ENCODE assay signal across 1 cellular context in genomic region chr21:37450385-37451044, GRCh38.
TF ChIP-seq lines count a peak whose summit lies in the region.

No MANE protein-coding gene starts in this region.

TF ChIP-seq in K562, 482 proteins besides CTCF, POLR2A, EP300 and RAD21 (continued from another document and continues in another):
- TF ChIP-seq ZNF592 (IDR thresholded peaks at IDR 0.05) (peak; percentile 87), MGA (IDR thresholded peaks at IDR 0.05) (peak; percentile 83), FOSL1 (tag; conservative IDR thresholded peaks at IDR 0.05) (peak; percentile 68), MAFG (tag; conservative IDR thresholded peaks at IDR 0.05) (peak; percentile 83), ZFP36 (IDR thresholded peaks at IDR 0.05; ENCODE audit: low read depth, low read length, partially characterized antibody) (no peak), MBD1 (CRISPR knock-in tag; IDR thresholded peaks at IDR 0.05) (no peak), SMARCA5 (IDR thresholded peaks at IDR 0.05) (peak; percentile 47), TAL1 (IDR thresholded peaks at IDR 0.05) (peak; percentile 48; the same call in 1 of the 2 replicates), ELF2 (CRISPR knock-in tag; IDR thresholded peaks at IDR 0.05) (no peak), L3MBTL2 (IDR thresholded peaks at IDR 0.05) (peak; percentile 71; the same call in 1 of the 2 replicates), EGR1 (conservative IDR thresholded peaks at IDR 0.05) (0 out of 2 replicates have a peak, but pooled peaks have one; percentile 17), CREM (IDR thresholded peaks at IDR 0.05; ENCODE audit: low read depth) (peak; percentile 34; the same call in 1 of the 2 replicates), ZSCAN29 (IDR thresholded peaks at IDR 0.05) (peak; percentile 87), ZNF431 (CRISPR knock-in tag; IDR thresholded peaks at IDR 0.05) (no peak), RBFOX2 (IDR thresholded peaks at IDR 0.05; ENCODE audit: low read depth, low read length) (no peak), CBX1 (IDR thresholded peaks at IDR 0.05; ENCODE audit: low read depth) (no peak), NFIC (IDR thresholded peaks at IDR 0.05) (0 out of 2 replicates have a peak, but pooled peaks have one; percentile 3), JUNB (CRISPR knock-in tag; conservative IDR thresholded peaks at IDR 0.05) (no peak), EP400 (IDR thresholded peaks at IDR 0.05) (peak; percentile 40; the same call in 1 of the 2 replicates), CBFA2T2 (conservative IDR thresholded peaks at IDR 0.05) (peak; percentile 59; the same call in 1 of the 2 replicates), HMGXB4 (CRISPR knock-in tag; IDR thresholded peaks at IDR 0.05) (no peak), TEAD4 (IDR thresholded peaks at IDR 0.05; ENCODE audit: low read length) (peak; percentile 71), TEAD4 (CRISPR knock-in tag; IDR thresholded peaks at IDR 0.05; ENCODE audit: borderline replicate concordance) (no peak), STAT5A (IDR thresholded peaks at IDR 0.05; ENCODE audit: borderline replicate concordance, low read length) (peak; percentile 23; the same call in 1 of the 2 replicates), RB1 (IDR thresholded peaks at IDR 0.05; ENCODE audit: low read depth) (no peak), TRIM24 (IDR thresholded peaks at IDR 0.05) (0 out of 4 replicates have a peak, but pooled peaks of 1 of the 2 experiments have one; percentile 36), POLR2AphosphoS5 (IDR thresholded peaks at IDR 0.05; ENCODE audit: control insufficient read depth, insufficient read depth, low read depth, low read length) (peak; percentile 55; the same call in 1 of the 2 replicates), SNIP1 (IDR thresholded peaks at IDR 0.05; ENCODE audit: low read depth) (no peak), DPF2 (IDR thresholded peaks at IDR 0.05) (peak; percentile 89), PRPF4 (IDR thresholded peaks at IDR 0.05; ENCODE audit: insufficient read depth, low read depth, low read length, poor library complexity, severe bottlenecking) (no peak), NFE2 (IDR thresholded peaks at IDR 0.05; ENCODE audit: low read depth) (peak; percentile 75), ZNF316 (IDR thresholded peaks at IDR 0.05) (peak; percentile 95), LEF1 (IDR thresholded peaks at IDR 0.05) (peak; percentile 46; the same call in 1 of the 2 replicates), JUND (IDR thresholded peaks at IDR 0.05; ENCODE audit: borderline replicate concordance, low read depth, low read length) (0 out of 2 replicates have a peak, but pooled peaks have one; percentile 22), JUND (tag; IDR thresholded peaks at IDR 0.05; ENCODE audit: borderline replicate concordance, low read depth, low read length) (peak; percentile 50; the same call in 1 of the 3 replicates), SMARCE1 (IDR thresholded peaks at IDR 0.05) (peak; percentile 80; the same call in 1 of the 2 replicates), GTF2A2 (tag; IDR thresholded peaks at IDR 0.05) (no peak), E2F6 (IDR thresholded peaks at IDR 0.05; ENCODE audit: borderline replicate concordance in 1 of 2, extremely low read depth in 1 of 2, insufficient read depth in 1 of 2, insufficient read length in 1 of 2, low read depth in 1 of 2, low read length in 1 of 2, poor library complexity in 1 of 2, severe bottlenecking in 1 of 2) (peak; percentile 39 to 70), ARID1B (IDR thresholded peaks at IDR 0.05) (peak; percentile 84), IRF9 (tag; IDR thresholded peaks at IDR 0.05) (peak; percentile 24; the same call in 1 of the 2 replicates), ATF3 (IDR thresholded peaks at IDR 0.05) (peak; percentile 60), ATF3 (CRISPR knock-in tag; conservative IDR thresholded peaks at IDR 0.05) (0 out of 2 replicates have a peak, but pooled peaks have one; percentile 30)
